In genomic region chr17:56786989-56787482, GRCh38 we compare ENCODE assay signal across 9 cellular contexts. TPM values are rescaled to one million over a fixed set of nuclear protein-coding genes. Genes with fewer than 3 reads are reported as not detected.
DNase-seq lines count a peak whose midpoint lies in the region; TF ChIP-seq lines count a peak whose summit lies in the region.
"Had no signal": no experiment of that assay in that cellular context is flagged by ENCODE, and none has a peak within 500 bp of the region (broad histone marks: within the 10 kb centered on the region; RNA-seq: fewer than 3 reads in every experiment).

No MANE protein-coding gene starts in this region.

- in situ Hi-C loops in GM23248 (cut with MboI) = no loop called here

- H3K79me2 ChIP-seq in GM23248 (ENCODE audit: insufficient read depth) = no peaks in the 10 kb centered on the region
- H3K79me2 ChIP-seq in Loucy (ENCODE audit: insufficient read depth, low read length) = no peaks in the 10 kb centered on the region

- H3K4me1 ChIP-seq in GM23248 (ENCODE audit: insufficient read depth) (peaks cover 13% of the 10 kb centered on the region), Loucy (ENCODE audit: insufficient read depth, low read length, poor library complexity, severe bottlenecking) (peaks cover 53% of the 10 kb centered on the region)
- H3K4me1 ChIP-seq: uterus had no signal

- H3K9me3 ChIP-seq in GM23248 (ENCODE audit: low read depth) (no peaks in the 10 kb centered on the region), Loucy (ENCODE audit: insufficient read depth, low read depth, low read length) (no peaks in the 10 kb centered on the region)
- H3K9me3 ChIP-seq: uterus had no signal

- DNase-seq in EH (ENCODE audit: low read depth) = peak; percentile 96
- peak; percentile 96 for DNase-seq in GM23248
- peak; percentile 53 to 70 for DNase-seq in activated CD4-positive, alpha-beta T cell treated with anti-CD3 and anti-CD28 coated beads, Interleukin-2, amount 50 U/mL, for 48 hours
- peak; percentile 69 for DNase-seq in fibroblast of the aortic adventitia (ENCODE audit: low read depth)
- DNase-seq in stimulated activated CD4-positive, alpha-beta T cell treated with anti-CD3 and anti-CD28 coated beads, Interleukin-4, amount 100 ng/mL, for 24 hours = peak; percentile 71
- DNase-seq in NCI-H2029 treated with DMSO at 0.1 percent for 48 hours (lab: John Stamatoyannopoulos, UW) = no peak
- no peak for DNase-seq in superior temporal gyrus (ENCODE audit: extremely low spot score)

- peak overlapping the region; percentile 29 for H3K27ac ChIP-seq in GM23248
- H3K27ac ChIP-seq: uterus had no signal

- no peak for TF ChIP-seq CTCF in Loucy (conservative IDR thresholded peaks at IDR 0.05; ENCODE audit: low read length)
- no peak for TF ChIP-seq CTCF in fibroblast of the aortic adventitia (IDR thresholded peaks at IDR 0.05; ENCODE audit: insufficient read depth, low read length)

- H3K36me3 ChIP-seq in GM23248 (ENCODE audit: low read depth) (no peaks in the 10 kb centered on the region), Loucy (ENCODE audit: insufficient read depth, low read length) (no peaks in the 10 kb centered on the region)
- H3K36me3 ChIP-seq: uterus had no signal

- peaks cover 9% of the 10 kb centered on the region; the same call in 1 of the 2 replicates for H3F3A ChIP-seq in GM23248 (ENCODE audit: insufficient read depth)
- H3F3A ChIP-seq in Loucy (ENCODE audit: low read depth) = peaks cover 6% of the 10 kb centered on the region; the same call in 1 of the 2 replicates

- H3K9ac ChIP-seq in GM23248 (no peak overlapping the region), Loucy (ENCODE audit: low read depth, low read length, poor library complexity, severe bottlenecking) (peak overlapping the region; percentile 47)

- H3K27me3 ChIP-seq in GM23248 (replicated peaks; ENCODE audit: insufficient read depth) (no peaks in the 10 kb centered on the region), Loucy (ENCODE audit: insufficient read depth, low read length, poor library complexity, severe bottlenecking) (no peaks in the 10 kb centered on the region)
- H3K27me3 ChIP-seq: uterus had no signal

- H3K4me2 ChIP-seq in GM23248 (ENCODE audit: unreplicated experiment) = peak overlapping the region; percentile 45
- peak overlapping the region; percentile 56 for H3K4me2 ChIP-seq in Loucy (ENCODE audit: low read depth, low read length, poor library complexity, severe bottlenecking)

- no peaks in the 10 kb centered on the region for H4K20me1 ChIP-seq in GM23248 (ENCODE audit: insufficient read depth)
- no peaks in the 10 kb centered on the region for H4K20me1 ChIP-seq in Loucy (ENCODE audit: insufficient read depth, low read length, poor library complexity, severe bottlenecking)

- no peak overlapping the region for H3K4me3 ChIP-seq in GM23248
- peak overlapping the region; percentile 24 for H3K4me3 ChIP-seq in Loucy (ENCODE audit: low read length, poor library complexity, severe bottlenecking)
- no peak overlapping the region for H3K4me3 ChIP-seq in fibroblast of the aortic adventitia (ENCODE audit: low read depth, low read length)
- H3K4me3 ChIP-seq: uterus had no signal

- 22 to 28% methylated on average over 7 of the region's 7 CpGs for WGBS in GM23248 (ENCODE audit: low coverage in 1 of 2, low lambda C conversion rate in 2 of 2, missing lambda C conversion rate in 2 of 2), 2 experiments

- no peak overlapping the region for H2AFZ ChIP-seq in GM23248
- H2AFZ ChIP-seq in Loucy (ENCODE audit: low read length) = 0 out of 2 replicates have a peak overlapping the region, but pooled peaks have one; percentile 9

- H3K9me2 ChIP-seq in GM23248 (ENCODE audit: insufficient read depth) (no peaks in the 10 kb centered on the region), Loucy (replicated peaks; ENCODE audit: low read depth, low read length) (no peaks in the 10 kb centered on the region)

RNA-seq across cellular contexts. Expression of gene C17orf67, which starts 46.7 kb away (rescaled TPM):
- 1.3 TPM in 1 of 2 replicates, not detected in the other for total RNA-seq in GM23248 (2014; rRNA removed; shearing (Covaris generic))
- polyA plus RNA-seq in GM23248 (2016; fragmentation: Nextera tagmentation; extraction: Ambion mirVana) = 1.2 TPM in 2 replicates
- 0.41 and 0.99 TPM in 2 replicates for total RNA-seq in fibroblast of the aortic adventitia (ENCODE audit: low replicate concordance)

RNA-seq across cellular contexts. Expression of gene DGKE, which starts 46.9 kb away (rescaled TPM):
- 1.9 and 4.8 TPM in 2 replicates for total RNA-seq in GM23248 (2014; rRNA removed; shearing (Covaris generic))
- polyA plus RNA-seq in GM23248 (2016; fragmentation: Nextera tagmentation; extraction: Ambion mirVana) = 2.8 and 3.2 TPM in 2 replicates
- 5.2 and 7.8 TPM in 2 replicates for total RNA-seq in fibroblast of the aortic adventitia (ENCODE audit: low replicate concordance)

Comparison
In these comparisons a context has a peak if more than half of its experiments do, and no peak if none do; other contexts are left out.
1. DNase-seq: peak in EH (single experiment), GM23248 (single experiment), activated CD4-positive, alpha-beta T cell treated with anti-CD3 and anti-CD28 coated beads, Interleukin-2, amount 50 U/mL, for 48 hours (2 of 2), fibroblast of the aortic adventitia (single experiment) and stimulated activated CD4-positive, alpha-beta T cell treated with anti-CD3 and anti-CD28 coated beads, Interleukin-4, amount 100 ng/mL, for 24 hours (single experiment); none in NCI-H2029 treated with DMSO at 0.1 percent for 48 hours (single experiment) and superior temporal gyrus (single experiment).